21 cellular contexts compared by ENCODE assay signal in genomic region chr4:180189639-180190038, GRCh38.
"Had no signal": no experiment of that assay in that cellular context is flagged by ENCODE, and none has a peak within 500 bp of the region (broad histone marks: within the 10 kb centered on the region; RNA-seq: fewer than 3 reads in every experiment).

No MANE protein-coding gene starts in this region.

- H3K9ac ChIP-seq: parathyroid adenoma had no signal

- H3K9me3 ChIP-seq: body of pancreas, esophagus squamous epithelium, lower lobe of right lung, neutrophil, tibial artery, uterus had no signal

- H3K36me3 ChIP-seq: esophagus squamous epithelium, lower lobe of right lung, neutrophil, tibial artery, uterus had no signal

- H3K79me2 ChIP-seq: hepatocyte, parathyroid adenoma had no signal

- H3K27ac ChIP-seq: body of pancreas, esophagus squamous epithelium, hepatocyte, lower lobe of right lung, neutrophil, parathyroid adenoma, tibial artery, uterus had no signal

- H3K4me3 ChIP-seq: body of pancreas, esophagus squamous epithelium, hepatocyte, lower lobe of right lung, tibial artery, uterus had no signal

- ATAC-seq: activated CD8-positive, alpha-beta T cell treated with anti-CD3 and anti-CD28 coated beads for 36 hours; activated T-helper 17 cell treated with anti-CD3 and anti-CD28 coated beads, Interleukin-2, amount 50 U/mL, for 72 hours; body of pancreas; effector memory CD8-positive, alpha-beta T cell; lower lobe of right lung; natural killer cell treated with Interleukin-12 subunit alpha and Interleukin-12 subunit beta and Interleukin-15 and Interleukin-18, amount 100 ng/mL, for 72 hours had no signal

- H3K4me2 ChIP-seq: hepatocyte had no signal

- H3K4me1 ChIP-seq: body of pancreas, esophagus squamous epithelium, lower lobe of right lung, parathyroid adenoma, tibial artery, uterus had no signal

- H2AFZ ChIP-seq: hepatocyte, parathyroid adenoma had no signal

- DNase-seq: activated CD4-positive, alpha-beta T cell treated with anti-CD3 and anti-CD28 coated beads, Interleukin-2, amount 10 ng/mL, durations not matched to agents 24 days and 14 days; activated CD8-positive, alpha-beta T cell treated with anti-CD3 and anti-CD28 coated beads for 36 hours; activated naive CD4-positive, alpha-beta T cell; activated naive CD8-positive, alpha-beta T cell treated with anti-CD3 and anti-CD28 coated beads for 36 hours; activated T-cell treated with anti-CD3 and anti-CD28 coated beads, Interleukin-2, amount 50 U/mL, for 1 hour; body of pancreas; dermis blood vessel endothelial cell; effector memory CD8-positive, alpha-beta T cell; esophagus squamous epithelium; lower lobe of right lung; stimulated activated CD4-positive, alpha-beta T cell treated with anti-CD3 and anti-CD28 coated beads, Interleukin-12 subunit alpha, Interleukin-12 subunit beta, amount 100 ng/mL, for 4 hours; stimulated activated CD4-positive, alpha-beta T cell treated with anti-CD3 and anti-CD28 coated beads, Interleukin-1b, Interleukin-23, amount 100 ng/mL, for 48 hours; stimulated activated naive CD4-positive, alpha-beta T cell treated with Interleukin-2 at 50 U/mL for 16 hours; T1000; tibial artery; uterus had no signal

- H3K27me3 ChIP-seq: body of pancreas, esophagus squamous epithelium, hepatocyte, neutrophil, tibial artery, uterus had no signal
